ENCODE assay signal across 8 cellular contexts in the genomic region with DNA sequence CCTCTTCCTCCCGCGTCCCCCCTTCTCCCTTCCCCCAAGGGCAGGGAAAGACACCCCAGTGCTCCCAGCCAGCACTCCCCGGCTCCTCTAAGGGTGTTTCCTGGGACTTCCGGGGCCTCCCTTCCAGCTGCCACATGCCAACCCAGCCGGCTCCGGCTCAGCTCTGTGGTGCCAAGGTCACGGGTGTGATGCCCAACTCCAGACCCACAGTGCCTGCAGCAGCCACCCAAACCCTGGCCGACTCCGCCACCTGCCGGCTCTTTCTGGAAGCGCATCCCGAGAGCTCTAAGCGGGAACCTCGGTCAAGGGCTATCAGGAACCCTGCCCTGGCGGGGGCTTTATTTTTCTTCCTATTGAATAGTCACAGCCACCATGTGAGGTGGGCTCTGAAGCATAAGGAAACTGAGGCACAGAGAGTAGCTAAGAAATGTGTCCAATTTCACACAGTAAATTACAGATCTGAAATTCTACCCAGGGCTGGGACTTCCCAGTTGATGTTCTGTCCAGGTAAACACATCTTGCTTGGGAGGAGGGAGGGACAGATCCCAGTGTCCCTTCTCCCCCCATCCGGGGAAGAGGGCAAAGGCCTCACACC. TPM values are rescaled to one million over a fixed set of nuclear protein-coding genes. Genes with fewer than 3 reads are reported as not detected.
A peak's percentile ranks its signal among the peaks of the same experiment; 100 is the strongest.
DNase-seq lines count a peak whose midpoint lies in the region; ATAC-seq, FAIRE-seq and TF ChIP-seq lines count a peak whose summit lies in the region.

No MANE protein-coding gene starts in this region.

- no peak for ATAC-seq in GM18511 (IDR thresholded peaks at IDR 0.05; ENCODE audit: unreplicated experiment)

- H3K9me2 ChIP-seq in GM23248 (ENCODE audit: insufficient read depth): no peaks in the 10 kb centered on the region

- H3K79me2 ChIP-seq in GM23248 (ENCODE audit: insufficient read depth): no peaks in the 10 kb centered on the region

- H3K4me1 ChIP-seq in BE2C (no peaks in the 10 kb centered on the region), GM23248 (ENCODE audit: insufficient read depth) (no peaks in the 10 kb centered on the region)

- H3K9ac ChIP-seq in GM23248: no peak overlapping the region

- no peak overlapping the region for H3K27ac ChIP-seq in GM23248

- WGBS in GM23248 (ENCODE audit: low coverage in 1 of 2, low lambda C conversion rate in 2 of 2, missing lambda C conversion rate in 2 of 2), 2 experiments: 1 to 2% methylated on average over 13 to 16 of the region's 16 CpGs

- peak; percentile 87 for DNase-seq in BE2C
- DNase-seq in GM23248: peak; percentile 74
- peak; percentile 74 for DNase-seq in NCI-H2196 (lab: John Stamatoyannopoulos, UW; ENCODE audit: unreplicated experiment)
- peak; percentile 74 for DNase-seq in activated CD4-positive, CD25-positive, alpha-beta regulatory T cell treated with anti-CD3 and anti-CD28 coated beads, Interleukin-2, amount 50 U/mL, for 16 hours (ENCODE audit: low read depth, low spot score)
- DNase-seq in bronchial epithelial cell (ENCODE audit: low read depth): peak; percentile 44
- DNase-seq in kidney glomerular epithelial cell (lab: John Stamatoyannopoulos, UW): peak; percentile 68
- DNase-seq in stimulated activated CD4-positive, alpha-beta T cell treated with anti-CD3 and anti-CD28 coated beads, Interleukin-1b, Interleukin-23, amount 100 ng/mL, for 4 hours (ENCODE audit: low read depth in 2 of 2): peak; percentile 84 to 85

- in situ Hi-C loops in GM23248 (cut with MboI): loop anchor here (10.0 kb wide), 1 partner anchor 131 kb away; no protein-coding TSS in a partner anchor

- H3K4me2 ChIP-seq in GM23248 (ENCODE audit: unreplicated experiment): no peak overlapping the region

- H3K9me3 ChIP-seq in BE2C (no peaks in the 10 kb centered on the region), GM23248 (ENCODE audit: low read depth) (no peaks in the 10 kb centered on the region)

- TF ChIP-seq CTCF in BE2C (IDR thresholded peaks at IDR 0.05; ENCODE audit: low read depth, low read length) (peak; percentile 93), bronchial epithelial cell (IDR thresholded peaks at IDR 0.05; ENCODE audit: insufficient read depth, low read length, severe bottlenecking) (peak; percentile 94)

- H4K20me1 ChIP-seq in GM23248 (ENCODE audit: insufficient read depth): no peaks in the 10 kb centered on the region

- H3K27me3 ChIP-seq in BE2C: peaks cover 21% of the 10 kb centered on the region
- peaks cover 25% of the 10 kb centered on the region for H3K27me3 ChIP-seq in GM23248 (replicated peaks; ENCODE audit: insufficient read depth)
- peaks cover 13% of the 10 kb centered on the region for H3K27me3 ChIP-seq in bronchial epithelial cell (ENCODE audit: control insufficient read depth, insufficient read depth, low read length)

- H3K36me3 ChIP-seq in BE2C: no peaks in the 10 kb centered on the region
- H3K36me3 ChIP-seq in GM23248 (ENCODE audit: low read depth): no peaks in the 10 kb centered on the region
- no peaks in the 10 kb centered on the region for H3K36me3 ChIP-seq in bronchial epithelial cell (ENCODE audit: control insufficient read depth, insufficient read depth, low read length)

- no peak overlapping the region for H2AFZ ChIP-seq in GM23248

- FAIRE-seq in bronchial epithelial cell (lab: Jason Lieb, UNC): no peak

- H3F3A ChIP-seq in GM23248 (ENCODE audit: insufficient read depth): peaks cover 7% of the 10 kb centered on the region; the same call in 1 of the 2 replicates

- H3K4me3 ChIP-seq in BE2C (ENCODE audit: low read depth, low read length): no peak overlapping the region
- no peak overlapping the region for H3K4me3 ChIP-seq in GM23248
- H3K4me3 ChIP-seq in bronchial epithelial cell (ENCODE audit: low read depth, low read length): no peak overlapping the region

RNA-seq across cellular contexts. Expression of a gene that starts 3.3 kb away (rescaled TPM):
- not detected for polyA plus RNA-seq in BE2C (2012; ENCODE audit: insufficient read depth, insufficient read length, low read depth)
- not detected in 2 replicates for total RNA-seq in GM23248 (2014; rRNA removed; shearing (Covaris generic))
- not detected in 2 replicates for polyA plus RNA-seq in GM23248 (2016; fragmentation: Nextera tagmentation; extraction: Ambion mirVana)
- not detected in 2 replicates for total RNA-seq in bronchial epithelial cell

RNA-seq across cellular contexts. Expression of a gene that starts 13.5 kb away (rescaled TPM):
- 136 TPM for polyA plus RNA-seq in BE2C (2012; ENCODE audit: insufficient read depth, insufficient read length, low read depth)
- total RNA-seq in GM23248 (2014; rRNA removed; shearing (Covaris generic)): 34.0 and 41.0 TPM in 2 replicates
- 32.3 and 34.1 TPM in 2 replicates for polyA plus RNA-seq in GM23248 (2016; fragmentation: Nextera tagmentation; extraction: Ambion mirVana)
- 18.4 and 23.0 TPM in 2 replicates for total RNA-seq in bronchial epithelial cell

RNA-seq across cellular contexts. Expression of a gene that starts 15.7 kb away (rescaled TPM):
- not detected for polyA plus RNA-seq in BE2C (2012; ENCODE audit: insufficient read depth, insufficient read length, low read depth)
- total RNA-seq in GM23248 (2014; rRNA removed; shearing (Covaris generic)): not detected in 2 replicates
- polyA plus RNA-seq in GM23248 (2016; fragmentation: Nextera tagmentation; extraction: Ambion mirVana): not detected in 2 replicates
- total RNA-seq in bronchial epithelial cell: not detected in 2 replicates

RNA-seq across cellular contexts. Expression of a gene that starts 41.7 kb away (rescaled TPM):
- polyA plus RNA-seq in BE2C (2012; ENCODE audit: insufficient read depth, insufficient read length, low read depth): 4.4 TPM
- 0.43 TPM in 1 of 2 replicates, not detected in the other for total RNA-seq in GM23248 (2014; rRNA removed; shearing (Covaris generic))
- not detected in 2 replicates for polyA plus RNA-seq in GM23248 (2016; fragmentation: Nextera tagmentation; extraction: Ambion mirVana)
- total RNA-seq in bronchial epithelial cell: 0.51 TPM in 1 of 2 replicates, not detected in the other

RNA-seq across cellular contexts. Expression of a gene that starts 44.8 kb away (rescaled TPM):
- polyA plus RNA-seq in BE2C (2012; ENCODE audit: insufficient read depth, insufficient read length, low read depth): 2.8 TPM
- not detected in 2 replicates for total RNA-seq in GM23248 (2014; rRNA removed; shearing (Covaris generic))
- polyA plus RNA-seq in GM23248 (2016; fragmentation: Nextera tagmentation; extraction: Ambion mirVana): not detected in 2 replicates
- total RNA-seq in bronchial epithelial cell: not detected in 2 replicates
